Comparison of ENCODE assay signal across 18 cellular contexts in the genomic region with DNA sequence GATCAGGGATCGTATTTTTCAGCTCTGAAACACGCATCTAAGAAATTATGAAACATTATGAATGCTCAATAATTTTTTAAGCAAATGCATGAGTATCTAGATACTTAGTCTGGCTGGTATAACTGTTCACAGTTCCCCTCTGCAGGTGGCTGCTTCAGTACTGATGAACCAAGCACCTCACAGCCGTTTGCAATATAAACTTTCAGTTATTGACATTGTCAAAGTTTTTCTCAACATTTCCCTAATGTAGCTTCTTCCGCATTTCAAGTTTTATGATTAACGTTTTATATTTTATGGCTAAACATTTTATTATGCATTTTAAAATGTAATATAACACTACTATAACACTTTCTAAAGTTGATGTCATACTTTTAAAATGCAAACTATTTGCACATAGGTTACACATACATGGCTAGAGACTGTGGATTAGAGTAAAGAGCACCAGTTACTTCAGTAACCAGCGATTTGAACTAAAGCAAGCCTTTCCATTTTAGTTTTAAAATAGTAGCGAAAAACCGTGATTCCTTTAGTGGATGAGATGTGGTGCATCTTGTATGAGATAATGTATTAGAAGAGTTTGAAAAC.
DNase-seq lines count a peak whose midpoint lies in the region; ATAC-seq, FAIRE-seq and TF ChIP-seq lines count a peak whose summit lies in the region.
"Had no signal": no experiment of that assay in that cellular context is flagged by ENCODE, and none has a peak within 500 bp of the region (broad histone marks: within the 10 kb centered on the region; RNA-seq: fewer than 3 reads in every experiment).

No MANE protein-coding gene starts in this region.

- BruUV-seq in Calu3 (replicated peaks; lab: Mats Ljungman, UMichigan) = no TSS peak

- no peaks in the 10 kb centered on the region for H3K4me1 Mint-ChIP-seq in Calu3 (ENCODE audit: low read depth, unreplicated experiment)
- H3K4me1 Mint-ChIP-seq: CD4-positive, alpha-beta memory T cell had no signal

- CTCF ChIA-PET in Calu3 (lab: Charles Lee) = no interaction called here

- no peak for TF ChIP-seq CTCF in Calu3 (IDR thresholded peaks at IDR 0.05; ENCODE audit: unreplicated experiment)

- DNase-seq in left colon (peak in 1 of 2 donors; percentile 36), DMS53 (lab: John Stamatoyannopoulos, UW) (no peak), T-helper 9 cell (no peak), Calu3 (no peak)
- DNase-seq: C1 segment of cervical spinal cord; CD4-positive, alpha-beta memory T cell; COR-L47; DMS153; DMS79; EL; GDM1; GOT3; HFFc6 had no signal

- H3K4me3 Mint-ChIP-seq in Calu3 (ENCODE audit: low read depth, unreplicated experiment) = no peak overlapping the region
- H3K4me3 Mint-ChIP-seq: CD4-positive, alpha-beta memory T cell; HFFc6 had no signal

- no peaks in the 10 kb centered on the region for H3K9me3 ChIP-seq in mucosa of rectum (ENCODE audit: control insufficient read depth in 2 of 2, low read length in 2 of 2)
- H3K9me3 ChIP-seq: HAP-1 had no signal

- H3K36me3 Mint-ChIP-seq in Calu3 (ENCODE audit: insufficient read depth, unreplicated experiment) = no peaks in the 10 kb centered on the region
- H3K36me3 Mint-ChIP-seq: CD4-positive, alpha-beta memory T cell had no signal

- H3K9me3 Mint-ChIP-seq in Calu3 (ENCODE audit: low read depth, unreplicated experiment) = no peaks in the 10 kb centered on the region

- peak overlapping the region in 1 of 2 donors; percentile 15 for H3K4me3 ChIP-seq in mucosa of rectum (ENCODE audit: low read length in 2 of 2)
- H3K4me3 ChIP-seq: HAP-1 had no signal

- H3K27me3 ChIP-seq in mucosa of rectum (ENCODE audit: control insufficient read depth in 2 of 2, insufficient read depth in 2 of 2, low read length in 2 of 2) = no peaks in the 10 kb centered on the region

- intact Hi-C loops in left colon (cut with DNase I, micrococcal nuclease) (no loop called here), Calu3 (cut with micrococcal nuclease; ENCODE audit: unreplicated experiment) (no loop called here)

- peak; percentile 87 for ATAC-seq in left colon

- peak overlapping the region in 1 of 2 donors; percentile 42 for H3K9ac ChIP-seq in mucosa of rectum (ENCODE audit: low read depth in 1 of 2, low read length in 2 of 2)

- FAIRE-seq in colon (lab: Jason Lieb, UNC) = peak; percentile 94
- FAIRE-seq: GM12891, H54 had no signal

- no peaks in the 10 kb centered on the region for H3K36me3 ChIP-seq in mucosa of rectum (ENCODE audit: control insufficient read depth in 2 of 2, insufficient read depth in 2 of 2, low read length in 2 of 2)
- H3K36me3 ChIP-seq: HAP-1 had no signal

- peak overlapping the region; percentile 40 to 66 for H3K27ac ChIP-seq in mucosa of rectum (ENCODE audit: low read depth in 2 of 2, low read length in 2 of 2)

- no peak overlapping the region for H3K27ac Mint-ChIP-seq in Calu3 (ENCODE audit: unreplicated experiment)
- H3K27ac Mint-ChIP-seq: CD4-positive, alpha-beta memory T cell; HFFc6 had no signal

- no peaks in the 10 kb centered on the region for H3K27me3 Mint-ChIP-seq in Calu3 (ENCODE audit: unreplicated experiment)
- H3K27me3 Mint-ChIP-seq: CD4-positive, alpha-beta memory T cell had no signal

- peaks cover 8 to 23% of the 10 kb centered on the region in 2 donors for H3K4me1 ChIP-seq in mucosa of rectum (ENCODE audit: control insufficient read depth in 2 of 2, insufficient read depth in 2 of 2, low read length in 2 of 2)
- H3K4me1 ChIP-seq: HAP-1 had no signal
